1 cellular context compared by ENCODE assay signal in the genomic region with DNA sequence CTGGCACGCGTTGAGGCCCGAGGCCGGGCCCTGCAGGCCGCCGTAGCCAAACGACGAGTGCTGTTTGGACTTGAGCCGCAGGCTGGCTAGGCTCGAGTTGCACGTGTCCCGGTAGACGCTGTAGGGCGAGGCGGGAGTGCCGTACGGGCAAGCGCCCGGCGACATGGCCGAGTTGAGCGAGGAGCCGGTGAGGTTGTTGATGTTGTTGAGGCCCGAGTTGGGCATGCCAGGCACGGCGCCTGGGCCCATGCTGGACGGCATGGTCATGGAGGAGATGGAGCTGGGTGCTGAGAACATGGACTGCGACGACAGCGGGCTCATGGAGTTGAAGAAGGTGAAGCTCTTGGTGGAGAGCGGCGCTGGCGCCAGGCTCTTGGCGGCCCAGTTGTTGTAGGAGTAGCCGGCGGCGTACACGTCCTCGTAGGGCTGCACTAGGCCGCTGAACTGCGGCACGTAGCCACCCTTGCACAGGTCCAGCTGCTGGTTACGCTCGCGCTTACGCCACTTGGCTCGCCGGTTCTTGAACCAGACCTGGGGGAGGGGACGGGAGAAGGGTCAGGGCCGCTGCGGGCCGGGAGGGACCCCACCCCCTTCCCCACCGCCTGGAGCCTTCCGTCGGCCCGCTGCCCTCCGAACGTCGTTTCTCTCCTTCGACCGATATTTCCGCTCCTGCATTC.
TF ChIP-seq lines count a peak whose summit lies in the region.

No MANE protein-coding gene starts in this region.

TF ChIP-seq in WTC11, 78 proteins besides CTCF, POLR2A, EP300 and RAD21 (continued from another document):
- TF ChIP-seq, protein P1, sequence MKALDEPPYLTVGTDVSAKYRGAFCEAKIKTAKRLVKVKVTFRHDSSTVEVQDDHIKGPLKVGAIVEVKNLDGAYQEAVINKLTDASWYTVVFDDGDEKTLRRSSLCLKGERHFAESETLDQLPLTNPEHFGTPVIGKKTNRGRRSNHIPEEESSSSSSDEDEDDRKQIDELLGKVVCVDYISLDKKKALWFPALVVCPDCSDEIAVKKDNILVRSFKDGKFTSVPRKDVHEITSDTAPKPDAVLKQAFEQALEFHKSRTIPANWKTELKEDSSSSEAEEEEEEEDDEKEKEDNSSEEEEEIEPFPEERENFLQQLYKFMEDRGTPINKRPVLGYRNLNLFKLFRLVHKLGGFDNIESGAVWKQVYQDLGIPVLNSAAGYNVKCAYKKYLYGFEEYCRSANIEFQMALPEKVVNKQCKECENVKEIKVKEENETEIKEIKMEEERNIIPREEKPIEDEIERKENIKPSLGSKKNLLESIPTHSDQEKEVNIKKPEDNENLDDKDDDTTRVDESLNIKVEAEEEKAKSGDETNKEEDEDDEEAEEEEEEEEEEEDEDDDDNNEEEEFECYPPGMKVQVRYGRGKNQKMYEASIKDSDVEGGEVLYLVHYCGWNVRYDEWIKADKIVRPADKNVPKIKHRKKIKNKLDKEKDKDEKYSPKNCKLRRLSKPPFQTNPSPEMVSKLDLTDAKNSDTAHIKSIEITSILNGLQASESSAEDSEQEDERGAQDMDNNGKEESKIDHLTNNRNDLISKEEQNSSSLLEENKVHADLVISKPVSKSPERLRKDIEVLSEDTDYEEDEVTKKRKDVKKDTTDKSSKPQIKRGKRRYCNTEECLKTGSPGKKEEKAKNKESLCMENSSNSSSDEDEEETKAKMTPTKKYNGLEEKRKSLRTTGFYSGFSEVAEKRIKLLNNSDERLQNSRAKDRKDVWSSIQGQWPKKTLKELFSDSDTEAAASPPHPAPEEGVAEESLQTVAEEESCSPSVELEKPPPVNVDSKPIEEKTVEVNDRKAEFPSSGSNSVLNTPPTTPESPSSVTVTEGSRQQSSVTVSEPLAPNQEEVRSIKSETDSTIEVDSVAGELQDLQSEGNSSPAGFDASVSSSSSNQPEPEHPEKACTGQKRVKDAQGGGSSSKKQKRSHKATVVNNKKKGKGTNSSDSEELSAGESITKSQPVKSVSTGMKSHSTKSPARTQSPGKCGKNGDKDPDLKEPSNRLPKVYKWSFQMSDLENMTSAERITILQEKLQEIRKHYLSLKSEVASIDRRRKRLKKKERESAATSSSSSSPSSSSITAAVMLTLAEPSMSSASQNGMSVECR (CRISPR knock-in tag; IDR thresholded peaks at IDR 0.05; ENCODE audit: borderline replicate concordance): 0 out of 2 replicates have a peak, but pooled peaks have one; percentile 35
- TF ChIP-seq NFE2L1 (CRISPR knock-in tag; IDR thresholded peaks at IDR 0.05): peak; percentile 41; the same call in 1 of the 2 replicates
- TF ChIP-seq ZNF317 (CRISPR knock-in tag; IDR thresholded peaks at IDR 0.05; ENCODE audit: borderline replicate concordance, low read depth): 0 out of 2 replicates have a peak, but pooled peaks have one; percentile 17
- TF ChIP-seq TP53 (CRISPR knock-in tag; IDR thresholded peaks at IDR 0.05): peak; percentile 48; the same call in 1 of the 2 replicates
- TF ChIP-seq TCF7 (CRISPR knock-in tag; IDR thresholded peaks at IDR 0.05; ENCODE audit: low read depth): 0 out of 2 replicates have a peak, but pooled peaks have one; percentile 34
- TF ChIP-seq FOXP1 (CRISPR knock-in tag; IDR thresholded peaks at IDR 0.05; ENCODE audit: borderline replicate concordance): peak; percentile 75; the same call in 1 of the 2 replicates
- TF ChIP-seq, protein P2, sequence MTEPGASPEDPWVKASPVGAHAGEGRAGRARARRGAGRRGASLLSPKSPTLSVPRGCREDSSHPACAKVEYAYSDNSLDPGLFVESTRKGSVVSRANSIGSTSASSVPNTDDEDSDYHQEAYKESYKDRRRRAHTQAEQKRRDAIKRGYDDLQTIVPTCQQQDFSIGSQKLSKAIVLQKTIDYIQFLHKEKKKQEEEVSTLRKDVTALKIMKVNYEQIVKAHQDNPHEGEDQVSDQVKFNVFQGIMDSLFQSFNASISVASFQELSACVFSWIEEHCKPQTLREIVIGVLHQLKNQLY (CRISPR knock-in tag; IDR thresholded peaks at IDR 0.05): no peak
- TF ChIP-seq, protein P3, sequence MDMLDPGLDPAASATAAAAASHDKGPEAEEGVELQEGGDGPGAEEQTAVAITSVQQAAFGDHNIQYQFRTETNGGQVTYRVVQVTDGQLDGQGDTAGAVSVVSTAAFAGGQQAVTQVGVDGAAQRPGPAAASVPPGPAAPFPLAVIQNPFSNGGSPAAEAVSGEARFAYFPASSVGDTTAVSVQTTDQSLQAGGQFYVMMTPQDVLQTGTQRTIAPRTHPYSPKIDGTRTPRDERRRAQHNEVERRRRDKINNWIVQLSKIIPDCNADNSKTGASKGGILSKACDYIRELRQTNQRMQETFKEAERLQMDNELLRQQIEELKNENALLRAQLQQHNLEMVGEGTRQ (CRISPR knock-in tag; IDR thresholded peaks at IDR 0.05): peak; percentile 27; the same call in 1 of the 2 replicates
- TF ChIP-seq, protein P4, sequence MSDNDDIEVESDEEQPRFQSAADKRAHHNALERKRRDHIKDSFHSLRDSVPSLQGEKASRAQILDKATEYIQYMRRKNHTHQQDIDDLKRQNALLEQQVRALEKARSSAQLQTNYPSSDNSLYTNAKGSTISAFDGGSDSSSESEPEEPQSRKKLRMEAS (CRISPR knock-in tag; IDR thresholded peaks at IDR 0.05): peak; percentile 80
- TF ChIP-seq, protein P5, sequence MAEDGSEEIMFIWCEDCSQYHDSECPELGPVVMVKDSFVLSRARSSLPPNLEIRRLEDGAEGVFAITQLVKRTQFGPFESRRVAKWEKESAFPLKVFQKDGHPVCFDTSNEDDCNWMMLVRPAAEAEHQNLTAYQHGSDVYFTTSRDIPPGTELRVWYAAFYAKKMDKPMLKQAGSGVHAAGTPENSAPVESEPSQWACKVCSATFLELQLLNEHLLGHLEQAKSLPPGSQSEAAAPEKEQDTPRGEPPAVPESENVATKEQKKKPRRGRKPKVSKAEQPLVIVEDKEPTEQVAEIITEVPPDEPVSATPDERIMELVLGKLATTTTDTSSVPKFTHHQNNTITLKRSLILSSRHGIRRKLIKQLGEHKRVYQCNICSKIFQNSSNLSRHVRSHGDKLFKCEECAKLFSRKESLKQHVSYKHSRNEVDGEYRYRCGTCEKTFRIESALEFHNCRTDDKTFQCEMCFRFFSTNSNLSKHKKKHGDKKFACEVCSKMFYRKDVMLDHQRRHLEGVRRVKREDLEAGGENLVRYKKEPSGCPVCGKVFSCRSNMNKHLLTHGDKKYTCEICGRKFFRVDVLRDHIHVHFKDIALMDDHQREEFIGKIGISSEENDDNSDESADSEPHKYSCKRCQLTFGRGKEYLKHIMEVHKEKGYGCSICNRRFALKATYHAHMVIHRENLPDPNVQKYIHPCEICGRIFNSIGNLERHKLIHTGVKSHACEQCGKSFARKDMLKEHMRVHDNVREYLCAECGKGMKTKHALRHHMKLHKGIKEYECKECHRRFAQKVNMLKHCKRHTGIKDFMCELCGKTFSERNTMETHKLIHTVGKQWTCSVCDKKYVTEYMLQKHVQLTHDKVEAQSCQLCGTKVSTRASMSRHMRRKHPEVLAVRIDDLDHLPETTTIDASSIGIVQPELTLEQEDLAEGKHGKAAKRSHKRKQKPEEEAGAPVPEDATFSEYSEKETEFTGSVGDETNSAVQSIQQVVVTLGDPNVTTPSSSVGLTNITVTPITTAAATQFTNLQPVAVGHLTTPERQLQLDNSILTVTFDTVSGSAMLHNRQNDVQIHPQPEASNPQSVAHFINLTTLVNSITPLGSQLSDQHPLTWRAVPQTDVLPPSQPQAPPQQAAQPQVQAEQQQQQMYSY (CRISPR knock-in tag; IDR thresholded peaks at IDR 0.05): peak; percentile 57
- TF ChIP-seq, protein P6, sequence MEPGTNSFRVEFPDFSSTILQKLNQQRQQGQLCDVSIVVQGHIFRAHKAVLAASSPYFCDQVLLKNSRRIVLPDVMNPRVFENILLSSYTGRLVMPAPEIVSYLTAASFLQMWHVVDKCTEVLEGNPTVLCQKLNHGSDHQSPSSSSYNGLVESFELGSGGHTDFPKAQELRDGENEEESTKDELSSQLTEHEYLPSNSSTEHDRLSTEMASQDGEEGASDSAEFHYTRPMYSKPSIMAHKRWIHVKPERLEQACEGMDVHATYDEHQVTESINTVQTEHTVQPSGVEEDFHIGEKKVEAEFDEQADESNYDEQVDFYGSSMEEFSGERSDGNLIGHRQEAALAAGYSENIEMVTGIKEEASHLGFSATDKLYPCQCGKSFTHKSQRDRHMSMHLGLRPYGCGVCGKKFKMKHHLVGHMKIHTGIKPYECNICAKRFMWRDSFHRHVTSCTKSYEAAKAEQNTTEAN (CRISPR knock-in tag; IDR thresholded peaks at IDR 0.05): 0 out of 2 replicates have a peak, but pooled peaks have one; percentile 21
- TF ChIP-seq RELA (CRISPR knock-in tag; IDR thresholded peaks at IDR 0.05; ENCODE audit: borderline replicate concordance): no peak
- peak; percentile 62; the same call in 1 of the 2 replicates for TF ChIP-seq TEAD1 (CRISPR knock-in tag; IDR thresholded peaks at IDR 0.05)
